In the genomic region with DNA sequence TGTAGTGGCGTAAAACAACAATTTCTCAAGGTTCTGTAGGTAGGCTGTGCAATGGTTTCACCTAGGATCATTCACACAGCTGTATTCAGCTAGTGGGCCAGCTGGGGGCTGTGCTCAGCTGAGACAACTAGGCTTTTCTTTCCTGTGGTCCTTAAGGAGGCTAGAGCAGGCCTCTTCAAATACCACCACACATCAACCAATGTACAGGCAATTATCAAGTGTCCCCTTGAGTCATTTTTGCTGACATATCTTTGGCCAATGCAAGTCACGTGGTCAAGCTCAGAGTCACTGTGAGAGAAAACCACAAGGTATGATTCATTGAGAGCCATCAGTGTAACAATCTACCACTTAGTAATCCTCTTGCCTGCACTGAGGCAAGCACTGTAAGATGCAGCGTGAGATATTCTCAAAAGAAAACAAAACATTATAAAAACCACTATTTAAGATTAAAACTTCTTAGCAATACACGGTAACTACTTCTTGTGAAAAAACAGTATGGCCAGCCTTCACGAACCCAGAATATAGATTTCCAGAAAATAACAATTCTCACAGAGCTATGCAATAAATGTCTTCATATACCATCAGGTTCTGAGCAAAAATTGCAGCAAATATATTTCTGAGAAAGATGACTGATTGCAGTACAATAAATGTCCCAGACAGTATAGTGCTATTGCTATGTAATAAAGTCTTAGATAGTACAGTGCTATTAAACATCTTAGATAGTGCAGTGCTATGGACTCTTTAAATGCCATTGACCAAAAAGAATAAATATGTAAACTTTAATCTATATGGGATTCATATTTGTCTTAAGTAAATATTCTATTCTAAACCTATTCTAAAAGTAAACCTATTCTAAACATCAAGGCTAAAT, we compare ENCODE assay signal across 9 cellular contexts. TPM values are rescaled to one million over a fixed set of nuclear protein-coding genes. Genes with fewer than 3 reads are reported as not detected.
A peak's percentile ranks its signal among the peaks of the same experiment; 100 is the strongest.
DNase-seq lines count a peak whose midpoint lies in the region; TF ChIP-seq lines count a peak whose summit lies in the region.
"Had no signal": no experiment of that assay in that cellular context is flagged by ENCODE, and none has a peak within 500 bp of the region (broad histone marks: within the 10 kb centered on the region; RNA-seq: fewer than 3 reads in every experiment).

No MANE protein-coding gene starts in this region.

- peaks cover 5% of the 10 kb centered on the region for H3K79me1 ChIP-seq in mesenchymal stem cell (replicated peaks; ENCODE audit: low read length, poor library complexity, severe bottlenecking)

- no peak overlapping the region for H2AK5ac ChIP-seq in mesenchymal stem cell (ENCODE audit: low read length, severe bottlenecking)

- no peak overlapping the region for H3K27ac Mint-ChIP-seq in activated naive CD4-positive, alpha-beta T cell treated with anti-CD3 and anti-CD28 coated beads for 36 hours

- H3K4me2 ChIP-seq in mesenchymal stem cell (ENCODE audit: low read length, poor library complexity, severe bottlenecking): no peak overlapping the region

- no peaks in the 10 kb centered on the region for H3K9me3 ChIP-seq in mesenchymal stem cell (ENCODE audit: control insufficient read depth, low read length)
- H3K9me3 ChIP-seq in esophagus muscularis mucosa: no peaks in the 10 kb centered on the region
- H3K9me3 ChIP-seq: body of pancreas had no signal

- no peak overlapping the region for H3K18ac ChIP-seq in mesenchymal stem cell (ENCODE audit: low read depth in 1 of 2, low read length in 2 of 2)

- no peak overlapping the region for H2BK15ac ChIP-seq in mesenchymal stem cell (ENCODE audit: low read depth, poor library complexity, severe bottlenecking)

- H3K27ac ChIP-seq in mesenchymal stem cell (ENCODE audit: low read length, poor library complexity, severe bottlenecking) (peak overlapping the region; percentile 75), esophagus muscularis mucosa (replicated peaks in 1 of 4) (no peak overlapping the region)
- H3K27ac ChIP-seq: body of pancreas had no signal

- no peak for TF ChIP-seq CTCF in esophagus muscularis mucosa (IDR thresholded peaks at IDR 0.05)

- intact Hi-C loops in activated naive CD4-positive, alpha-beta T cell treated with anti-CD3 and anti-CD28 coated beads for 36 hours (cut with micrococcal nuclease): no loop called here
- intact Hi-C loops in esophagus muscularis mucosa (cut with DNase I): no loop called here

- H3K4me1 Mint-ChIP-seq in activated naive CD4-positive, alpha-beta T cell treated with anti-CD3 and anti-CD28 coated beads for 36 hours (ENCODE audit: low read depth): peaks cover 12% of the 10 kb centered on the region

- no peak overlapping the region for H3K4ac ChIP-seq in mesenchymal stem cell (ENCODE audit: low read depth in 1 of 2, low read length in 2 of 2)

- 24% methylated on average over 5 of the region's 5 CpGs for WGBS in mesenchymal stem cell
- 79% methylated on average over 5 of the region's 5 CpGs for WGBS in esophagus muscularis mucosa

- no peak for TF ChIP-seq POLR2A in esophagus muscularis mucosa (IDR thresholded peaks at IDR 0.05; ENCODE audit: low read depth)

- H3K27me3 ChIP-seq in mesenchymal stem cell (ENCODE audit: control insufficient read depth in 1 of 2, insufficient read depth in 1 of 2, low read length in 2 of 2): no peaks in the 10 kb centered on the region
- no peaks in the 10 kb centered on the region for H3K27me3 ChIP-seq in esophagus muscularis mucosa
- H3K27me3 ChIP-seq: body of pancreas had no signal

- H3K4me3 ChIP-seq in mesenchymal stem cell (ENCODE audit: insufficient read depth in 1 of 2, low read depth in 1 of 2, low read length in 2 of 2) (no peak overlapping the region), esophagus muscularis mucosa (no peak overlapping the region)
- H3K4me3 ChIP-seq: body of pancreas had no signal

- no peak overlapping the region for H2BK12ac ChIP-seq in mesenchymal stem cell (ENCODE audit: low read length in 2 of 2)

- no peak overlapping the region for H2AFZ ChIP-seq in mesenchymal stem cell (ENCODE audit: low read depth, low read length)

- H3K36me3 Mint-ChIP-seq in activated naive CD4-positive, alpha-beta T cell treated with anti-CD3 and anti-CD28 coated beads for 36 hours (ENCODE audit: low read depth): peaks cover 5% of the 10 kb centered on the region

- no peak overlapping the region for H2BK120ac ChIP-seq in mesenchymal stem cell (ENCODE audit: low read depth, low read length)

- H3K14ac ChIP-seq in mesenchymal stem cell (ENCODE audit: low read length in 2 of 2): no peak overlapping the region

- no peak overlapping the region for H2BK5ac ChIP-seq in mesenchymal stem cell (ENCODE audit: low read depth, low read length, poor library complexity, severe bottlenecking)

- peaks cover 0 to 3% of the 10 kb centered on the region in 2 experiments for H3K36me3 ChIP-seq in mesenchymal stem cell (ENCODE audit: control insufficient read depth in 1 of 2, insufficient read depth in 2 of 2, low read depth in 1 of 2, low read length in 2 of 2)
- H3K36me3 ChIP-seq in esophagus muscularis mucosa: peaks cover 0 to 15% (median 2%) of the 10 kb centered on the region in 4 donors

- no peak overlapping the region for H3K9ac ChIP-seq in mesenchymal stem cell (ENCODE audit: low read length)

- H3K4me3 Mint-ChIP-seq in activated naive CD4-positive, alpha-beta T cell treated with anti-CD3 and anti-CD28 coated beads for 36 hours: no peak overlapping the region

- no peak overlapping the region for H4K8ac ChIP-seq in mesenchymal stem cell (ENCODE audit: low read length)

- CTCF ChIA-PET in activated naive CD4-positive, alpha-beta T cell treated with anti-CD3 and anti-CD28 coated beads for 36 hours (lab: Charles Lee): interaction anchor here (1.0 kb wide), 1 partner anchor 36 kb away, joined by 6 read pairs; no protein-coding TSS in a partner anchor

- peak; percentile 27 for DNase-seq in activated naive CD4-positive, alpha-beta T cell treated with anti-CD3 and anti-CD28 coated beads for 36 hours
- DNase-seq in activated naive CD4-positive, alpha-beta T cell (lab: John Stamatoyannopoulos, UW): no peak
- DNase-seq in NOMO-1 (lab: John Stamatoyannopoulos, UW; ENCODE audit: unreplicated experiment in 2 of 2) (peak; percentile 47 to 92), activated T-helper 1 cell treated with Interleukin-2 at 50 U/mL for 16 hours (ENCODE audit: low read depth) (peak; percentile 6), mesenchymal stem cell (peak; percentile 97), NCI-H524 (lab: John Stamatoyannopoulos, UW) (no peak), esophagus muscularis mucosa (ENCODE audit: extremely low spot score) (no peak)
- no peak for DNase-seq in effector CD8-positive, alpha-beta T cell (lab: John Stamatoyannopoulos, UW)

- no peak for TF ChIP-seq EP300 in esophagus muscularis mucosa (IDR thresholded peaks at IDR 0.05)

- H3K23ac ChIP-seq in mesenchymal stem cell (ENCODE audit: low read length in 2 of 2): no peak overlapping the region

- H3K27me3 Mint-ChIP-seq in activated naive CD4-positive, alpha-beta T cell treated with anti-CD3 and anti-CD28 coated beads for 36 hours (ENCODE audit: low read depth): no peaks in the 10 kb centered on the region

- H3K9me3 Mint-ChIP-seq in activated naive CD4-positive, alpha-beta T cell treated with anti-CD3 and anti-CD28 coated beads for 36 hours: no peaks in the 10 kb centered on the region

- H3K4me1 ChIP-seq in mesenchymal stem cell (ENCODE audit: control insufficient read depth, insufficient read depth, low read depth, low read length) (peaks cover 2% of the 10 kb centered on the region), esophagus muscularis mucosa (no peaks in the 10 kb centered on the region)
- H3K4me1 ChIP-seq: body of pancreas had no signal

- H4K91ac ChIP-seq in mesenchymal stem cell (ENCODE audit: low read length): no peak overlapping the region

RNA-seq across cellular contexts. Expression of a gene that starts 55.3 kb away (rescaled TPM):
- total RNA-seq in activated naive CD4-positive, alpha-beta T cell treated with anti-CD3 and anti-CD28 coated beads for 36 hours: 1 to 10 TPM; 7.1 to 8.5 TPM
- polyA plus RNA-seq in mesenchymal stem cell (2013, experiment 1 of 2): 65.9 TPM
- 65.5 TPM for polyA plus RNA-seq in mesenchymal stem cell (2013, experiment 2 of 2)
- 10 to 100 TPM; 10.2 to 27.8 (median 14.5) TPM for total RNA-seq in esophagus muscularis mucosa

RNA-seq across cellular contexts. Expression of a gene that starts 55.7 kb away (rescaled TPM):
- 1 to 10 TPM; 5.6 to 6.0 TPM for total RNA-seq in activated naive CD4-positive, alpha-beta T cell treated with anti-CD3 and anti-CD28 coated beads for 36 hours
- 19.7 TPM for polyA plus RNA-seq in mesenchymal stem cell (2013, experiment 1 of 2)
- 19.7 TPM for polyA plus RNA-seq in mesenchymal stem cell (2013, experiment 2 of 2)
- total RNA-seq in esophagus muscularis mucosa: 10 to 100 TPM; 28.1 to 41.1 (median 36.2) TPM

Comparison
In these comparisons a context has a peak if more than half of its experiments do, and no peak if none do; other contexts are left out.
1. DNase-seq: peak in activated naive CD4-positive, alpha-beta T cell treated with anti-CD3 and anti-CD28 coated beads for 36 hours (single experiment), NOMO-1 (2 of 2), activated T-helper 1 cell treated with Interleukin-2 at 50 U/mL for 16 hours (single experiment) and mesenchymal stem cell (single experiment); none in activated naive CD4-positive, alpha-beta T cell (0 of 4), effector CD8-positive, alpha-beta T cell (single experiment), NCI-H524 (0 of 2) and esophagus muscularis mucosa (single experiment).
2. RNA of a gene that starts 55.7 kb away (total RNA-seq): 28.1 to 41.1 TPM in esophagus muscularis mucosa; 5.6 to 6.0 TPM in activated naive CD4-positive, alpha-beta T cell treated with anti-CD3 and anti-CD28 coated beads for 36 hours; every median in the first group is over 4 times any median in the second.